29 cellular contexts compared by ENCODE assay signal in genomic region chr5:7245401-7245800, GRCh38.
"Had no signal": no experiment of that assay in that cellular context is flagged by ENCODE, and none has a peak within 500 bp of the region (broad histone marks: within the 10 kb centered on the region; RNA-seq: fewer than 3 reads in every experiment).

No MANE protein-coding gene starts in this region.

- H3K9me3 Mint-ChIP-seq: mesothelial cell of epicardium, nephron had no signal

- H3K9me3 ChIP-seq: esophagus muscularis mucosa, gastroesophageal sphincter, heart left ventricle, left lung, mucosa of descending colon, ovary, right lobe of liver, suprapubic skin, transverse colon, upper lobe of right lung, uterus had no signal

- H3K4me3 Mint-ChIP-seq: mesothelial cell of epicardium; naive B cell; nephron; stimulated activated naive CD8-positive, alpha-beta T cell treated with anti-CD3 and anti-CD28 coated beads, Interleukin-15, amount 100 ng/mL, for 72 hours had no signal

- H3K36me3 ChIP-seq: esophagus muscularis mucosa, gastroesophageal sphincter, heart left ventricle, left lung, ovary, right lobe of liver, suprapubic skin, transverse colon, upper lobe of right lung, uterus had no signal

- H3K4me2 ChIP-seq: hepatocyte had no signal

- H3K27me3 ChIP-seq: foreskin keratinocyte, hepatocyte, left lung, ovary, right lobe of liver, suprapubic skin, transverse colon, upper lobe of right lung, uterus had no signal

- DNase-seq: dermis blood vessel endothelial cell; effector memory CD4-positive, alpha-beta T cell; foreskin keratinocyte; heart left ventricle; kidney; left lung; mesenchymal stem cell; mucosa of descending colon; naive B cell; occipital lobe; ovary; posterior cingulate gyrus; retina; right lobe of liver; stimulated activated CD4-positive, alpha-beta T cell treated with anti-CD3 and anti-CD28 coated beads, Interleukin-1b, Interleukin-23, amount 100 ng/mL, for 48 hours; stimulated activated CD4-positive, alpha-beta T cell treated with anti-CD3 and anti-CD28 coated beads, Interleukin-4, amount 100 ng/mL, for 1 hour; stimulated activated CD8-positive, alpha-beta memory T cell treated with anti-CD3 and anti-CD28 coated beads, Interleukin-4, amount 100 ng/mL, for 48 hours; stimulated activated naive CD4-positive, alpha-beta T cell; stimulated activated naive CD8-positive, alpha-beta T cell treated with anti-CD3 and anti-CD28 coated beads, Interleukin-15, amount 100 ng/mL, for 72 hours; transverse colon; upper lobe of right lung; uterus had no signal

- H3K36me3 Mint-ChIP-seq: mesothelial cell of epicardium, naive B cell had no signal

- H3K27ac ChIP-seq: coronary artery, esophagus muscularis mucosa, foreskin keratinocyte, gastroesophageal sphincter, heart left ventricle, hepatocyte, left lung, ovary, right lobe of liver, suprapubic skin, transverse colon, upper lobe of right lung, uterus had no signal

- H3K4me3 ChIP-seq: coronary artery, esophagus muscularis mucosa, gastroesophageal sphincter, heart left ventricle, hepatocyte, left lung, mucosa of descending colon, ovary, right lobe of liver, suprapubic skin, transverse colon, upper lobe of right lung, uterus had no signal

- H3K4me1 ChIP-seq: esophagus muscularis mucosa, foreskin keratinocyte, gastroesophageal sphincter, heart left ventricle, left lung, right lobe of liver, suprapubic skin, transverse colon, upper lobe of right lung, uterus had no signal

- H2AFZ ChIP-seq: hepatocyte had no signal

- H3K4me1 Mint-ChIP-seq: naive B cell; nephron; stimulated activated naive CD8-positive, alpha-beta T cell treated with anti-CD3 and anti-CD28 coated beads, Interleukin-15, amount 100 ng/mL, for 72 hours had no signal

- H3K27me3 Mint-ChIP-seq: naive B cell; stimulated activated naive CD8-positive, alpha-beta T cell treated with anti-CD3 and anti-CD28 coated beads, Interleukin-15, amount 100 ng/mL, for 72 hours had no signal

- H3K27ac Mint-ChIP-seq: mesothelial cell of epicardium; stimulated activated naive CD8-positive, alpha-beta T cell treated with anti-CD3 and anti-CD28 coated beads, Interleukin-15, amount 100 ng/mL, for 72 hours had no signal

- ATAC-seq: foreskin keratinocyte; gastroesophageal sphincter; heart left ventricle; left lung; mucosa of descending colon; right lobe of liver; stimulated activated naive CD8-positive, alpha-beta T cell treated with anti-CD3 and anti-CD28 coated beads, Interleukin-15, amount 100 ng/mL, for 72 hours; upper lobe of right lung had no signal

- H3K79me2 ChIP-seq: hepatocyte had no signal
